Comparison of ENCODE assay signal across 29 cellular contexts in the genomic region with DNA sequence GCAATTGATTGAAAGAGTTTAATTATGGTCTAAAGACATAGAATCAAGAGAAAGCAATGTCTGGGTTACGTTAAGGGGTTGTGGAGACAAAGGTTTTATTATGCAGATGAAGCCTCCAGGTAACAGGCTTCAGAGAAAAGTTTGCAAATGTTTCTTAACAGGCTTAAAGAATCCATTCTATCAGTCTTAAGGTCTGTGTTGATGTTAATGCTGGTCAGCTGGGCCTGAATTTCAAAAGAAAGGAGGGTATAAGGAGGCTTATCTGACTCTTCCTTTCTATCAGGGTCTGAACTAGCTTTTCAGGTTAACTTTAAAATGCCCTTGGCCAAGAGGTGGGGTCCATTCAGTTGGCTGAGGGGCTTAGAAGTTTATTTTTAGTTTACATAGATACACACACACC.
"Had no signal": no experiment of that assay in that cellular context is flagged by ENCODE, and none has a peak within 500 bp of the region (broad histone marks: within the 10 kb centered on the region; RNA-seq: fewer than 3 reads in every experiment).

No MANE protein-coding gene starts in this region.

- H3K27me3 Mint-ChIP-seq: memory B cell; naive B cell; natural killer cell treated with Interleukin-12 subunit alpha and Interleukin-12 subunit beta and Interleukin-15 and Interleukin-18, amount 100 ng/mL, for 72 hours; progenitor cell of endocrine pancreas; type B pancreatic cell had no signal

- H3K79me2 ChIP-seq: hepatocyte, parathyroid adenoma had no signal

- H3K4me3 Mint-ChIP-seq: memory B cell; mesothelial cell of epicardium; natural killer cell treated with Interleukin-12 subunit alpha and Interleukin-12 subunit beta and Interleukin-15 and Interleukin-18, amount 100 ng/mL, for 72 hours; neural progenitor cell; type B pancreatic cell had no signal

- H3K27ac ChIP-seq: coronary artery, esophagus muscularis mucosa, foreskin keratinocyte, gastroesophageal sphincter, heart left ventricle, hepatocyte, neural progenitor cell, parathyroid adenoma, right lobe of liver, testis, tibial artery had no signal

- H3K4me3 ChIP-seq: coronary artery, esophagus muscularis mucosa, gastroesophageal sphincter, heart left ventricle, hepatocyte, lung, mucosa of descending colon, neural progenitor cell, right lobe of liver, testis, tibial artery had no signal

- H3K27ac Mint-ChIP-seq: memory B cell; mesothelial cell of epicardium; naive B cell; natural killer cell treated with Interleukin-12 subunit alpha and Interleukin-12 subunit beta and Interleukin-15 and Interleukin-18, amount 100 ng/mL, for 72 hours; neural progenitor cell; progenitor cell of endocrine pancreas; type B pancreatic cell had no signal

- H2AFZ ChIP-seq: hepatocyte, neural progenitor cell, parathyroid adenoma had no signal

- H3K9me3 Mint-ChIP-seq: mesothelial cell of epicardium, type B pancreatic cell had no signal

- H3K36me3 Mint-ChIP-seq: memory B cell; mesothelial cell of epicardium; naive B cell; natural killer cell treated with Interleukin-12 subunit alpha and Interleukin-12 subunit beta and Interleukin-15 and Interleukin-18, amount 100 ng/mL, for 72 hours; type B pancreatic cell had no signal

- H3K27me3 ChIP-seq: esophagus muscularis mucosa, foreskin keratinocyte, gastroesophageal sphincter, heart left ventricle, hepatocyte, neural progenitor cell, right lobe of liver, testis, tibial artery had no signal

- H3K36me3 ChIP-seq: esophagus muscularis mucosa, gastroesophageal sphincter, heart left ventricle, neural progenitor cell, right lobe of liver, tibial artery had no signal

- DNase-seq: dermis blood vessel endothelial cell; effector memory CD4-positive, alpha-beta T cell; foreskin keratinocyte; heart left ventricle; kidney; mucosa of descending colon; naive B cell; right lobe of liver; small intestine; stimulated activated CD4-positive, alpha-beta T cell treated with anti-CD3 and anti-CD28 coated beads, Interleukin-12 subunit alpha, Interleukin-12 subunit beta, amount 100 ng/mL, for 4 hours; stimulated activated CD4-positive, alpha-beta T cell treated with anti-CD3 and anti-CD28 coated beads, Interleukin-1b, Interleukin-23, amount 100 ng/mL, for 48 hours; stimulated activated CD4-positive, alpha-beta T cell treated with anti-CD3 and anti-CD28 coated beads, Interleukin-4, amount 100 ng/mL, for 1 hour; stimulated activated CD8-positive, alpha-beta memory T cell treated with anti-CD3 and anti-CD28 coated beads, Interleukin-4, amount 100 ng/mL, for 48 hours; stimulated activated naive CD4-positive, alpha-beta T cell treated with Interleukin-2 at 50 U/mL for 16 hours; testis; tibial artery had no signal

- FAIRE-seq: endothelial cell of umbilical vein, small intestine had no signal

- H3K4me2 ChIP-seq: hepatocyte, neural progenitor cell had no signal

- H3K4me1 Mint-ChIP-seq: memory B cell, mesothelial cell of epicardium, naive B cell had no signal

- H3K9ac ChIP-seq: neural progenitor cell, parathyroid adenoma had no signal

- H3K9me3 ChIP-seq: esophagus muscularis mucosa, gastroesophageal sphincter, heart left ventricle, mucosa of descending colon, right lobe of liver, testis, tibial artery had no signal

- H3K4me1 ChIP-seq: esophagus muscularis mucosa, foreskin keratinocyte, gastroesophageal sphincter, heart left ventricle, parathyroid adenoma, right lobe of liver, testis, tibial artery had no signal
